8 cellular contexts compared by ENCODE assay signal in the genomic region with DNA sequence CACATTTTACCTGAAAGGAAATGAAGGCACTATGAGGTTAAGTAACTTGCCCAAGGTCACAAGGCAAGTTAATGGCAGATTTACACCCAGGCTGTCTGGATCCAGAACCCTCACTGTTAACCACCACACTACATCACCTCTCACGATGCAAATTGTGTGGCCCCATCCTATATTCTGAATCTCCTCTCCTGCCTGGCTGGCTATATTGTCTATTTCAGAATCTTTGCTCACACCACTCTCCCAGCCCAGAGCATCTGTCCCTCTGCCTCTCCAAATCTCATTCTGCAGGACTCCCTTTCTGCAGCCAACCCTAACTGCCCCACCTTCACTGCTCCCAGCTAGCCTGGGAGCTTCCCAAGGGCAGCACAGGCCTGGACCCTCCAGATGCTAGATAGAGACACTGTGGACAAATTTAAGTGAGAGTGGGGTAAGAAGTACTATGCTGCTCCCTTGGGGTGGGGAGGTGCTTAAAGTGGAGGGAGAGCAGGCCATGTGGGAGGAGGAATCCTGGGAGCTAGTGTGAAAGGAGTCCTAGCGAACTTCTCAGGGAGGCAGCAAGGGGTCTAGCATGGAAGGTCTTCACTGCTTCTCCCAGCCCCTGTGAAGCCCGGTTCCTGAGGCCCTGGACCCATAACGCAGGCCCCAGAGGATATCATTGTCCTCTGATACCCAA. TPM values are rescaled to one million over a fixed set of nuclear protein-coding genes. Genes with fewer than 3 reads are reported as not detected.
A peak's percentile ranks its signal among the peaks of the same experiment; 100 is the strongest.
DNase-seq lines count a peak whose midpoint lies in the region; ATAC-seq and TF ChIP-seq lines count a peak whose summit lies in the region.

No MANE protein-coding gene starts in this region.

- 19 to 48% (median 25%) methylated on average over 2 to 4 of the region's 4 CpGs for WGBS in heart left ventricle, 4 donors
- 15 to 22% methylated on average over 4 of the region's 4 CpGs for WGBS in sigmoid colon, 2 donors

- no peak for TF ChIP-seq CTCF in AG04450 (IDR thresholded peaks at IDR 0.05; ENCODE audit: low read depth, low read length)
- no peak for TF ChIP-seq CTCF in HCT116 (IDR thresholded peaks at IDR 0.05 in 2 of 3, conservative IDR thresholded peaks at IDR 0.05 in 1 of 3; ENCODE audit: borderline replicate concordance in 1 of 3, insufficient read depth in 1 of 3, low read depth in 2 of 3, low read length in 2 of 3)
- TF ChIP-seq CTCF in activated B cell treated with CpG ODN at 0.5 μM for 24 hours (IDR thresholded peaks at IDR 0.05), result no peak
- TF ChIP-seq CTCF in heart left ventricle (IDR thresholded peaks at IDR 0.05), result no peak
- TF ChIP-seq CTCF in sigmoid colon (IDR thresholded peaks at IDR 0.05), result no peak

- ATAC-seq in HCT116 (peak; percentile 55), activated B cell treated with CpG ODN at 0.5 μM for 24 hours (ENCODE audit: low read depth) (no peak), heart left ventricle (peak; percentile 1 to 11 (median 6))

- peak overlapping the region; percentile 73 for H3K27ac ChIP-seq in AG04450 (ENCODE audit: low read depth, low read length)
- H3K27ac ChIP-seq in HCT116 (ENCODE audit: low read depth, low read length), result peak overlapping the region; percentile 84
- peak overlapping the region; percentile 43 to 91 (median 88) for H3K27ac ChIP-seq in heart left ventricle
- H3K27ac ChIP-seq in sigmoid colon, result peak overlapping the region; percentile 84 to 95 (median 86)

- H3K36me3 Mint-ChIP-seq in activated B cell treated with CpG ODN at 0.5 μM for 24 hours (ENCODE audit: low read depth), result peaks cover 11% of the 10 kb centered on the region

- POLR2A ChIA-PET in AG04450 (lab: Yijun Ruan, JAX) (interaction anchor here (1.1 to 1.8 kb wide), 3 partner anchors 10 to 262 kb away, joined by 8 to 31 read pairs (median 10); a partner anchor contains a TSS), HCT116 (lab: Charles Lee) (interaction anchor here (1.4 to 6.6 kb wide), 5 partner anchors 9 to 73 kb away, joined by 5 to 47 read pairs (median 8); a partner anchor contains a TSS), activated B cell treated with CpG ODN at 0.5 μM for 24 hours (lab: Charles Lee) (interaction anchor here (0.7 to 4.3 kb wide), 9 partner anchors 9 to 70 kb away, joined by 3 to 78 read pairs (median 12); a partner anchor contains a TSS)

- CTCF ChIA-PET in AG04450 (lab: Charles Lee), result interaction anchor here (2.4 kb wide), 1 partner anchor 9 kb away, joined by 21 read pairs; no protein-coding TSS in a partner anchor
- CTCF ChIA-PET in HCT116 (lab: Charles Lee), result interaction anchor here (1.1 to 4.6 kb wide), 4 partner anchors 10 to 262 kb away, joined by 3 to 41 read pairs (median 6); a partner anchor contains a TSS
- CTCF ChIA-PET in activated B cell treated with CpG ODN at 0.5 μM for 24 hours (lab: Charles Lee), result interaction anchor here (2.8 kb wide), 1 partner anchor 10 kb away, joined by 14 read pairs; a partner anchor contains a TSS

- peaks cover 43% of the 10 kb centered on the region for H3K4me1 Mint-ChIP-seq in activated B cell treated with CpG ODN at 0.5 μM for 24 hours

- DNase-seq in AG04450 (ENCODE audit: low read depth, low spot score) (no peak), HCT116 (ENCODE audit: low read depth, low spot score) (no peak), activated B cell treated with CpG ODN at 0.5 μM for 24 hours (no peak), heart left ventricle (no peak), sigmoid colon (no peak), RPMI8226 (no peak), KG1 (lab: John Stamatoyannopoulos, UW) (no peak), ecto neural progenitor cell (ENCODE audit: low spot score) (no peak)

- H3K4me1 ChIP-seq in HCT116 (ENCODE audit: control insufficient read depth in 1 of 2, insufficient read depth in 2 of 2, low read length in 2 of 2) (peaks cover 0 to 33% of the 10 kb centered on the region in 2 experiments; a peak in 2 of 4 replicates), heart left ventricle (peaks cover 0 to 48% (median 12%) of the 10 kb centered on the region in 12 donors), sigmoid colon (peaks cover 0 to 16% (median 12%) of the 10 kb centered on the region in 4 donors)

- RAD21 ChIA-PET in HCT116 (lab: Charles Lee; ENCODE audit: low non-redundant PET in 1 of 2, low total read pairs in 2 of 2, uncharacterized antibody in 2 of 2, unreplicated experiment in 2 of 2), result interaction anchor here (1.1 to 1.7 kb wide), 4 partner anchors 9 to 47 kb away, joined by 3 to 6 read pairs (median 5); no protein-coding TSS in a partner anchor

- H3K9ac ChIP-seq in HCT116 (ENCODE audit: low read length), result peak overlapping the region; percentile 94

- H3K36me3 ChIP-seq in HCT116 (ENCODE audit: control insufficient read depth in 1 of 2, insufficient read depth in 2 of 2, low read length in 2 of 2), result no peaks in the 10 kb centered on the region; a peak in 1 of 4 replicates
- no peaks in the 10 kb centered on the region for H3K36me3 ChIP-seq in heart left ventricle
- no peaks in the 10 kb centered on the region for H3K36me3 ChIP-seq in sigmoid colon

- no peaks in the 10 kb centered on the region for H4K20me1 ChIP-seq in HCT116 (ENCODE audit: insufficient read depth)

- intact Hi-C loops in HCT116 (cut with micrococcal nuclease) (loop anchor here (1.0 kb wide), 1 partner anchor 18 kb away; no protein-coding TSS in a partner anchor), activated B cell treated with CpG ODN at 0.5 μM for 24 hours (cut with micrococcal nuclease) (loop anchor here (1.0 to 5.0 kb wide), 7 partner anchors 10 to 279 kb away; a partner anchor contains a TSS), heart left ventricle (cut with DNase I) (loop anchor here in 1 of 10 donors (1.0 to 2.0 kb wide), 2 partner anchors 9 to 71 kb away; a partner anchor contains a TSS), sigmoid colon (cut with DNase I) (loop anchor here (2.0 kb wide), 1 partner anchor 19 kb away; a partner anchor contains a TSS)

- TF ChIP-seq EP300 in sigmoid colon (IDR thresholded peaks at IDR 0.05), result no peak

- no peak for TF ChIP-seq POLR2A in HCT116 (IDR thresholded peaks at IDR 0.05; ENCODE audit: borderline replicate concordance, extremely low read depth, insufficient read depth, insufficient read length)
- TF ChIP-seq POLR2A in heart left ventricle (IDR thresholded peaks at IDR 0.05), result no peak
- TF ChIP-seq POLR2A in sigmoid colon (IDR thresholded peaks at IDR 0.05), result no peak

- peaks cover 19% of the 10 kb centered on the region for H3K79me2 ChIP-seq in HCT116 (ENCODE audit: insufficient read depth, low read length)

- no peaks in the 10 kb centered on the region for H3K9me2 ChIP-seq in HCT116 (ENCODE audit: insufficient read depth)

- peak overlapping the region; percentile 93 for H3K4me3 Mint-ChIP-seq in activated B cell treated with CpG ODN at 0.5 μM for 24 hours

- H3K4me3 ChIP-seq in AG04450 (ENCODE audit: low read depth, low read length) (peak overlapping the region; percentile 93), HCT116 (replicated peaks in 1 of 2; ENCODE audit: low read depth in 1 of 2, low read length in 2 of 2) (peak overlapping the region; percentile 90 to 91), heart left ventricle (peak overlapping the region; percentile 67 to 99 (median 91)), sigmoid colon (peak overlapping the region; percentile 83 to 99 (median 90))

- H3K27ac Mint-ChIP-seq in activated B cell treated with CpG ODN at 0.5 μM for 24 hours, result peak overlapping the region; percentile 75

- no TSS peak for BruUV-seq in HCT116 (replicated peaks; lab: Mats Ljungman, UMichigan)

- TF ChIP-seq RAD21 in HCT116 (IDR thresholded peaks at IDR 0.05; ENCODE audit: low read depth), result no peak

- no peaks in the 10 kb centered on the region for H3K27me3 ChIP-seq in AG04450 (ENCODE audit: control insufficient read depth, insufficient read depth, low read length)
- H3K27me3 ChIP-seq in HCT116 (ENCODE audit: insufficient read depth, low read length), result peaks cover 7% of the 10 kb centered on the region; the same call in 1 of the 2 replicates
- H3K27me3 ChIP-seq in heart left ventricle, result peaks cover 0 to 12% (median 0%) of the 10 kb centered on the region in 9 donors
- H3K27me3 ChIP-seq in sigmoid colon, result peaks cover 0 to 28% (median 5%) of the 10 kb centered on the region in 3 donors

- H3K4me2 ChIP-seq in HCT116 (ENCODE audit: low read length), result peak overlapping the region; percentile 94

- no peak overlapping the region for H2AFZ ChIP-seq in HCT116 (ENCODE audit: low read depth, low read length, poor library complexity, severe bottlenecking)

- H3K9me3 Mint-ChIP-seq in activated B cell treated with CpG ODN at 0.5 μM for 24 hours, result no peaks in the 10 kb centered on the region

- H3K27me3 Mint-ChIP-seq in activated B cell treated with CpG ODN at 0.5 μM for 24 hours, result no peaks in the 10 kb centered on the region

- no peaks in the 10 kb centered on the region for H3K9me3 ChIP-seq in AG04450 (ENCODE audit: control insufficient read depth, insufficient read depth, low read length)
- H3K9me3 ChIP-seq in HCT116 (ENCODE audit: control insufficient read depth in 1 of 2, insufficient read depth in 1 of 2, low read depth in 1 of 2, low read length in 2 of 2), result no peaks in the 10 kb centered on the region
- no peaks in the 10 kb centered on the region for H3K9me3 ChIP-seq in heart left ventricle
- H3K9me3 ChIP-seq in sigmoid colon, result no peaks in the 10 kb centered on the region

RNA-seq across cellular contexts. Expression of a gene that starts 0.8 kb away (rescaled TPM):
- polyA plus RNA-seq in AG04450 (2011; rRNA removed), result 61.1 and 68.6 TPM in 2 replicates
- polyA minus RNA-seq in AG04450 (2011; rRNA and poly(A)+ RNA removed), result 33.3 and 43.0 TPM in 2 replicates
- total RNA-seq in HCT116 (2021; ENCODE audit: unreplicated experiment), result 96.7 TPM
- 77.0 and 106 TPM in 2 replicates for polyA plus RNA-seq in HCT116 (2012)
- 43.7 and 46.0 TPM in 2 replicates for total RNA-seq in activated B cell treated with CpG ODN at 0.5 μM for 24 hours
- total RNA-seq in heart left ventricle, result 100 to 1,000 TPM in 1 of 9 donors, 10 to 100 TPM in 8; 62.0 to 107 (median 79.2) TPM
- polyA plus RNA-seq in heart left ventricle, result 10 to 100 TPM; 73.4 to 81.2 TPM
- 10 to 100 TPM; 65.2 to 93.5 (median 82.4) TPM for total RNA-seq in sigmoid colon
- polyA plus RNA-seq in sigmoid colon, result 10 to 100 TPM; 30.0 to 47.7 (median 33.3) TPM

RNA-seq across cellular contexts. Expression of a gene that starts 11.0 kb away (rescaled TPM):
- polyA plus RNA-seq in AG04450 (2011; rRNA removed) (2.7 and 4.3 TPM in 2 replicates), heart left ventricle (10 to 100 TPM in 1 of 2 donors, 1 to 10 TPM in 1; 9.9 to 20.0 TPM), sigmoid colon (10 to 100 TPM; 19.0 to 36.7 (median 21.0) TPM)
- 0.74 and 1.5 TPM in 2 replicates for polyA minus RNA-seq in AG04450 (2011; rRNA and poly(A)+ RNA removed)
- total RNA-seq in HCT116 (2021; ENCODE audit: unreplicated experiment) (21.1 TPM), activated B cell treated with CpG ODN at 0.5 μM for 24 hours (15.7 and 18.9 TPM in 2 replicates), heart left ventricle (10 to 100 TPM in 6 of 9 donors, 1 to 10 TPM in 3; 6.6 to 13.9 (median 10.2) TPM), sigmoid colon (10 to 100 TPM; 19.7 to 51.3 (median 34.2) TPM)
- polyA plus RNA-seq in HCT116 (2012), result 15.8 and 19.9 TPM in 2 replicates

RNA-seq across cellular contexts. Expression of a gene that starts 13.0 kb away (rescaled TPM):
- polyA plus RNA-seq in AG04450 (2011; rRNA removed), result 5.5 and 8.2 TPM in 2 replicates
- polyA minus RNA-seq in AG04450 (2011; rRNA and poly(A)+ RNA removed), result 5.6 and 8.5 TPM in 2 replicates
- 9.7 TPM for total RNA-seq in HCT116 (2021; ENCODE audit: unreplicated experiment)
- polyA plus RNA-seq in HCT116 (2012), result 8.5 and 8.7 TPM in 2 replicates
- 1.4 and 1.5 TPM in 2 replicates for total RNA-seq in activated B cell treated with CpG ODN at 0.5 μM for 24 hours
- total RNA-seq in heart left ventricle, result 1 to 10 TPM in 4 of 9 donors, under 1 TPM in 5; 0.34 to 1.7 (median 0.86) TPM
- polyA plus RNA-seq in heart left ventricle, result under 1 TPM; 0.14 to 0.76 TPM
- 100 to 1,000 TPM; 343 to 449 (median 417) TPM for total RNA-seq in sigmoid colon
- 10 to 100 TPM in 1 of 3 donors, 1 to 10 TPM in 1, under 1 TPM in 1; 0.69 to 23.3 (median 6.0) TPM for polyA plus RNA-seq in sigmoid colon

RNA-seq across cellular contexts. Expression of a gene that starts 19.8 kb away (rescaled TPM):
- polyA plus RNA-seq in AG04450 (2011; rRNA removed) (0.06 TPM in 1 of 2 replicates, not detected in the other), heart left ventricle (not detected), sigmoid colon (1 to 10 TPM in 2 of 3 donors, under 1 TPM in 1; 0.92 to 2.4 (median 1.1) TPM)
- polyA minus RNA-seq in AG04450 (2011; rRNA and poly(A)+ RNA removed), result not detected in 2 replicates
- total RNA-seq in HCT116 (2021; ENCODE audit: unreplicated experiment) (2.1 TPM), activated B cell treated with CpG ODN at 0.5 μM for 24 hours (0.35 and 0.51 TPM in 2 replicates), heart left ventricle (under 1 TPM in 2 of 9 donors, not detected in 7; 0.18 to 0.21 TPM), sigmoid colon (under 1 TPM in 1 of 4 donors, not detected in 3; 0.36 TPM)
- polyA plus RNA-seq in HCT116 (2012), result 3.8 TPM in 2 replicates

RNA-seq across cellular contexts. Expression of a gene that starts 36.1 kb away (rescaled TPM):
- 26.1 and 29.3 TPM in 2 replicates for polyA plus RNA-seq in AG04450 (2011; rRNA removed)
- 15.4 and 19.8 TPM in 2 replicates for polyA minus RNA-seq in AG04450 (2011; rRNA and poly(A)+ RNA removed)
- total RNA-seq in HCT116 (2021; ENCODE audit: unreplicated experiment), result 115 TPM
- polyA plus RNA-seq in HCT116 (2012), result 111 and 133 TPM in 2 replicates
- 550 and 622 TPM in 2 replicates for total RNA-seq in activated B cell treated with CpG ODN at 0.5 μM for 24 hours
- 10 to 100 TPM in 8 of 9 donors, 1 to 10 TPM in 1; 9.6 to 50.4 (median 17.2) TPM for total RNA-seq in heart left ventricle
- 10 to 100 TPM in 1 of 2 donors, 1 to 10 TPM in 1; 9.6 to 20.1 TPM for polyA plus RNA-seq in heart left ventricle
- 10 to 100 TPM; 29.6 to 41.1 (median 36.0) TPM for total RNA-seq in sigmoid colon
- 10 to 100 TPM in 2 of 3 donors, 1 to 10 TPM in 1; 5.4 to 41.5 (median 11.1) TPM for polyA plus RNA-seq in sigmoid colon

Comparison
In these comparisons a context has a peak if more than half of its experiments do, and no peak if none do; other contexts are left out.
1. RNA of a gene that starts 13.0 kb away (total RNA-seq): 343 to 449 TPM in sigmoid colon; 9.7 TPM in HCT116 (single experiment), 1.4 to 1.5 TPM in activated B cell treated with CpG ODN at 0.5 μM for 24 hours and 0.34 to 1.7 TPM in heart left ventricle; every median in the first group is over 10 times any median in the second.
2. Peak in every context shown above with its lines, with median percentiles within 50 percentile points of each other: H3K27ac ChIP-seq and H3K4me3 ChIP-seq.